9 cellular contexts compared by ENCODE assay signal in the genomic region with DNA sequence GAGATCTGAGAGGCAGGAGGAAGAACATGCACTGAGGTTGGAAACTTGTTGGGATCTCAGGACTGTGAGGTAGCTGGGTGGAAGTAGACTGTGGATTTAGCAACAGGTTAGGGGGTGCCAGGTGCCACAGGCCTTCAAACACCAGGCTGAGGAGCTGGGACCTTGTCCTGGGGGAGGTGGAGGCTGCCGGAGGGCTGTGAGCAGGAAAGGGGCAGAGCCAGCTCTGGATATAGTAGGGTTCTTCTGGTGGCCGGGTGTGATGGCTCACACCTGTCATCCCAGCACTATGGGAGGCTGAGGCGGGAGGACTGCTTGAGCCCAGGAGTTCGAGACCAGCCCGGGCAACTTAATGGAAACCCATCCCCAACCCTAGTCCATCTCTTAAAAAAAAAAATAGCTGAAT. TPM values are rescaled to one million over a fixed set of nuclear protein-coding genes. Genes with fewer than 3 reads are reported as not detected.
DNase-seq lines count a peak whose midpoint lies in the region; ATAC-seq and TF ChIP-seq lines count a peak whose summit lies in the region.
"Had no signal": no experiment of that assay in that cellular context is flagged by ENCODE, and none has a peak within 500 bp of the region (broad histone marks: within the 10 kb centered on the region; RNA-seq: fewer than 3 reads in every experiment).

No MANE protein-coding gene starts in this region.

- WGBS in IMR-90 (ENCODE audit: extremely low coverage in 2 of 2, insufficient read length in 1 of 2), 2 experiments = no CpG with 5 or more reads among the region's 5 CpGs

- no peak overlapping the region for H3K56ac ChIP-seq in IMR-90 (ENCODE audit: extremely low read depth, insufficient read depth, low read length)

- peaks cover 18% of the 10 kb centered on the region; the same call in 1 of the 2 replicates for H3K36me3 ChIP-seq in IMR-90 (ENCODE audit: control insufficient read depth, insufficient read depth, low read length)

- peak overlapping the region; percentile 22; the same call in 1 of the 2 replicates for H3K14ac ChIP-seq in IMR-90 (replicated peaks; ENCODE audit: low read depth, low read length)

- POLR2A ChIA-PET in IMR-90 (lab: Charles Lee; ENCODE audit: unreplicated experiment) = no interaction called here

- H2BK20ac ChIP-seq in IMR-90 (ENCODE audit: low read depth, low read length) = no peak overlapping the region

- dilution Hi-C loops in IMR-90 (cut with HindIII; ENCODE audit: low sequenced_read_pairs, unreplicated experiment) = no loop called here

- H3K36me3 Mint-ChIP-seq in nephron (ENCODE audit: low read depth) = peaks cover 6% of the 10 kb centered on the region

- ATAC-seq in IMR-90 (ENCODE audit: low read depth) (no peak), HG03460 (IDR thresholded peaks at IDR 0.05; ENCODE audit: unreplicated experiment) (no peak), GM19463 (IDR thresholded peaks at IDR 0.05; ENCODE audit: unreplicated experiment) (no peak)

- peaks cover 5% of the 10 kb centered on the region for H3K4me1 ChIP-seq in IMR-90 (ENCODE audit: control insufficient read depth, insufficient read depth, low read length)

- TF ChIP-seq CTCF in 22Rv1 (IDR thresholded peaks at IDR 0.05) (no peak), IMR-90 (conservative IDR thresholded peaks at IDR 0.05; ENCODE audit: low read depth, low read length) (no peak), coronary artery (IDR thresholded peaks at IDR 0.05) (no peak), nephron (IDR thresholded peaks at IDR 0.05; ENCODE audit: unreplicated experiment in 3 of 3) (no peak)

- H3K27me3 ChIP-seq in IMR-90 (ENCODE audit: control insufficient read depth, insufficient read depth, low read length) = no peaks in the 10 kb centered on the region

- no peaks in the 10 kb centered on the region for H3K9me3 ChIP-seq in IMR-90 (ENCODE audit: control insufficient read depth, insufficient read depth, low read length)

- no peak overlapping the region for H2BK120ac ChIP-seq in IMR-90 (ENCODE audit: low read depth, low read length)

- peak overlapping the region; percentile 93; the same call in 1 of the 2 replicates for H3K23ac ChIP-seq in IMR-90 (ENCODE audit: low read depth, low read length)

- H3K27ac Mint-ChIP-seq in nephron = peak overlapping the region; percentile 75 to 88 (median 77)

- peak overlapping the region; percentile 90; the same call in 1 of the 2 replicates for H3K4me2 ChIP-seq in IMR-90 (ENCODE audit: low read depth, low read length)

- no peak overlapping the region for H4K8ac ChIP-seq in IMR-90 (ENCODE audit: low read depth in 2 of 2, low read length in 2 of 2)

- no peaks in the 10 kb centered on the region; the same call in 1 of the 2 replicates for H4K20me1 ChIP-seq in IMR-90 (ENCODE audit: insufficient read depth, low read length)

- DNase-seq in IMR-90 = no peak
- DNase-seq in coronary artery (ENCODE audit: low spot score) = no peak
- DNase-seq in nucleus accumbens (lab: John Stamatoyannopoulos, UW) = no peak
- no peak for DNase-seq in stimulated activated CD4-positive, alpha-beta T cell treated with anti-CD3 and anti-CD28 coated beads, Interleukin-4, amount 100 ng/mL, for 24 hours
- DNase-seq: NCI-H446 treated with DMSO at 0.1 percent for 48 hours had no signal

- peak overlapping the region; percentile 92 for H2AK9ac ChIP-seq in IMR-90 (replicated peaks; ENCODE audit: low read depth, low read length, poor library complexity)

- CTCF ChIA-PET in IMR-90 (lab: Yijun Ruan, JAX) = no interaction called here

- peak overlapping the region; percentile 41; the same call in 1 of the 2 replicates for H3K4ac ChIP-seq in IMR-90 (ENCODE audit: low read depth, low read length)

- H2BK15ac ChIP-seq in IMR-90 (ENCODE audit: low read depth, low read length) = no peak overlapping the region

- no peak overlapping the region for H2BK5ac ChIP-seq in IMR-90 (ENCODE audit: low read depth, low read length, poor library complexity, severe bottlenecking)

- H3K9ac ChIP-seq in IMR-90 (ENCODE audit: low read depth, low read length) = no peak overlapping the region

- H3K4me1 Mint-ChIP-seq in nephron = peaks cover 39% of the 10 kb centered on the region

- H3K4me3 ChIP-seq in IMR-90 (ENCODE audit: insufficient read depth, low read depth, low read length) (no peak overlapping the region), coronary artery (peak overlapping the region; percentile 94)

- no peak overlapping the region for H4K91ac ChIP-seq in IMR-90 (ENCODE audit: insufficient read depth, low read depth, low read length)

- H3K27ac ChIP-seq in 22Rv1 (peak overlapping the region; percentile 85), IMR-90 (ENCODE audit: insufficient read depth, low read length) (no peak overlapping the region), coronary artery (peak overlapping the region; percentile 86 to 98)

- no peaks in the 10 kb centered on the region for H3K9me3 Mint-ChIP-seq in nephron

- no peak for TF ChIP-seq RAD21 in IMR-90 (IDR thresholded peaks at IDR 0.05; ENCODE audit: low read length)

- peak overlapping the region; percentile 36 for H2AK5ac ChIP-seq in IMR-90 (ENCODE audit: low read depth, low read length)

- peak overlapping the region; percentile 73 to 93 (median 89) for H3K4me3 Mint-ChIP-seq in nephron

- BruUV-seq in IMR-90 (replicated peaks; lab: Mats Ljungman, UMichigan) = no TSS peak

- peaks cover 5 to 21% of the 10 kb centered on the region in 2 experiments; a peak in 2 of 4 replicates for H3K79me1 ChIP-seq in IMR-90 (ENCODE audit: low read depth in 1 of 2, low read length in 2 of 2)

- H2AFZ ChIP-seq in IMR-90 (replicated peaks; ENCODE audit: low read length, poor library complexity) = peak overlapping the region; percentile 98

- H3K27me3 Mint-ChIP-seq in nephron (ENCODE audit: low read depth) = peaks cover 5% of the 10 kb centered on the region

- no peak overlapping the region for H4K5ac ChIP-seq in IMR-90 (ENCODE audit: low read depth, low read length)

- H3K9me1 ChIP-seq in IMR-90 (ENCODE audit: insufficient read depth, low read length) = peaks cover 17% of the 10 kb centered on the region

- in situ Hi-C loops in IMR-90 (cut with MboI; ENCODE audit: low sequenced_read_pairs) = no loop called here

- H3K18ac ChIP-seq in IMR-90 (ENCODE audit: low read depth, low read length) = no peak overlapping the region

- TF ChIP-seq POLR2A in IMR-90 (IDR thresholded peaks at IDR 0.05; ENCODE audit: low read depth, low read length) = no peak

- intact Hi-C loops in IMR-90 (cut with micrococcal nuclease) = loop anchor here (10.0 kb wide), 1 partner anchor 95 kb away; no protein-coding TSS in a partner anchor

TF ChIP-seq in IMR-90, 13 proteins besides CTCF, POLR2A, EP300 and RAD21 (continues in another document):
- no peak for TF ChIP-seq MXI1 (IDR thresholded peaks at IDR 0.05; ENCODE audit: borderline replicate concordance, low read depth, low read length)
- TF ChIP-seq, protein P1, sequence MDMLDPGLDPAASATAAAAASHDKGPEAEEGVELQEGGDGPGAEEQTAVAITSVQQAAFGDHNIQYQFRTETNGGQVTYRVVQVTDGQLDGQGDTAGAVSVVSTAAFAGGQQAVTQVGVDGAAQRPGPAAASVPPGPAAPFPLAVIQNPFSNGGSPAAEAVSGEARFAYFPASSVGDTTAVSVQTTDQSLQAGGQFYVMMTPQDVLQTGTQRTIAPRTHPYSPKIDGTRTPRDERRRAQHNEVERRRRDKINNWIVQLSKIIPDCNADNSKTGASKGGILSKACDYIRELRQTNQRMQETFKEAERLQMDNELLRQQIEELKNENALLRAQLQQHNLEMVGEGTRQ (IDR thresholded peaks at IDR 0.05; ENCODE audit: low read depth, low read length) = no peak
- no peak for TF ChIP-seq FOS (IDR thresholded peaks at IDR 0.05; ENCODE audit: low read depth, low read length)
- TF ChIP-seq MAFK (IDR thresholded peaks at IDR 0.05; ENCODE audit: low read depth, low read length) = no peak
- TF ChIP-seq MAZ (IDR thresholded peaks at IDR 0.05; ENCODE audit: borderline replicate concordance, low read depth, low read length) = no peak
- TF ChIP-seq RFX5 (IDR thresholded peaks at IDR 0.05; ENCODE audit: low read depth, low read length) = no peak
- no peak for TF ChIP-seq CEBPB (IDR thresholded peaks at IDR 0.05; ENCODE audit: low read depth, low read length)
- no peak for TF ChIP-seq RCOR1 (IDR thresholded peaks at IDR 0.05; ENCODE audit: insufficient replicate concordance, low read length)
- TF ChIP-seq SMC3 (IDR thresholded peaks at IDR 0.05; ENCODE audit: low read depth, low read length) = no peak
- TF ChIP-seq, protein P2, sequence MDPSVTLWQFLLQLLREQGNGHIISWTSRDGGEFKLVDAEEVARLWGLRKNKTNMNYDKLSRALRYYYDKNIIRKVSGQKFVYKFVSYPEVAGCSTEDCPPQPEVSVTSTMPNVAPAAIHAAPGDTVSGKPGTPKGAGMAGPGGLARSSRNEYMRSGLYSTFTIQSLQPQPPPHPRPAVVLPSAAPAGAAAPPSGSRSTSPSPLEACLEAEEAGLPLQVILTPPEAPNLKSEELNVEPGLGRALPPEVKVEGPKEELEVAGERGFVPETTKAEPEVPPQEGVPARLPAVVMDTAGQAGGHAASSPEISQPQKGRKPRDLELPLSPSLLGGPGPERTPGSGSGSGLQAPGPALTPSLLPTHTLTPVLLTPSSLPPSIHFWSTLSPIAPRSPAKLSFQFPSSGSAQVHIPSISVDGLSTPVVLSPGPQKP (IDR thresholded peaks at IDR 0.05; ENCODE audit: borderline replicate concordance, low read depth, low read length) = no peak

RNA-seq across cellular contexts. Expression of gene FUZ, which starts 3.1 kb away (rescaled TPM):
- total RNA-seq in IMR-90 (2012; rRNA removed) = 10.6 and 14.3 TPM in 2 replicates
- 10.4 and 12.1 TPM in 2 replicates for polyA plus RNA-seq in IMR-90 (2012; rRNA removed)
- 10.7 and 16.6 TPM in 2 replicates for polyA plus RNA-seq in IMR-90 (2012; cell fraction: cytosol; rRNA removed)
- 10.5 and 24.4 TPM in 2 replicates for polyA plus RNA-seq in IMR-90 (2012; cell fraction: nucleus; rRNA removed; ENCODE audit: low replicate concordance)

RNA-seq across cellular contexts. Expression of gene MED25, which starts 8.1 kb away (rescaled TPM):
- 4.7 and 5.3 TPM in 2 replicates for total RNA-seq in IMR-90 (2012; rRNA removed)
- 37.0 and 38.5 TPM in 2 replicates for polyA plus RNA-seq in IMR-90 (2012; rRNA removed)
- polyA plus RNA-seq in IMR-90 (2012; cell fraction: cytosol; rRNA removed) = 20.7 and 33.0 TPM in 2 replicates
- polyA plus RNA-seq in IMR-90 (2012; cell fraction: nucleus; rRNA removed; ENCODE audit: low replicate concordance) = 77.0 and 95.3 TPM in 2 replicates

RNA-seq across cellular contexts. Expression of gene PTOV1, which starts 41.0 kb away (rescaled TPM):
- total RNA-seq in IMR-90 (2012; rRNA removed) = 34.4 and 36.1 TPM in 2 replicates
- polyA plus RNA-seq in IMR-90 (2012; rRNA removed) = 106 and 107 TPM in 2 replicates
- 63.8 and 170 TPM in 2 replicates for polyA plus RNA-seq in IMR-90 (2012; cell fraction: cytosol; rRNA removed)
- 249 and 529 TPM in 2 replicates for polyA plus RNA-seq in IMR-90 (2012; cell fraction: nucleus; rRNA removed; ENCODE audit: low replicate concordance)

RNA-seq across cellular contexts. Expression of gene AP2A1, which starts 43.2 kb away (rescaled TPM):
- total RNA-seq in IMR-90 (2012; rRNA removed) = 40.7 and 41.4 TPM in 2 replicates
- polyA plus RNA-seq in IMR-90 (2012; rRNA removed) = 122 and 136 TPM in 2 replicates
- 130 and 154 TPM in 2 replicates for polyA plus RNA-seq in IMR-90 (2012; cell fraction: cytosol; rRNA removed)
- 115 and 277 TPM in 2 replicates for polyA plus RNA-seq in IMR-90 (2012; cell fraction: nucleus; rRNA removed; ENCODE audit: low replicate concordance)

RNA-seq across cellular contexts. Expression of gene TSKS, which starts 46.9 kb away (rescaled TPM):
- total RNA-seq in IMR-90 (2012; rRNA removed) = not detected in 2 replicates
- polyA plus RNA-seq in IMR-90 (2012; rRNA removed) = 0.10 TPM in 1 of 2 replicates, not detected in the other
- polyA plus RNA-seq in IMR-90 (2012; cell fraction: cytosol; rRNA removed) = 0.04 TPM in 1 of 2 replicates, not detected in the other
- polyA plus RNA-seq in IMR-90 (2012; cell fraction: nucleus; rRNA removed; ENCODE audit: low replicate concordance) = 0.07 and 0.18 TPM in 2 replicates
